ENCODE assay signal across 9 cellular contexts in the genomic region with DNA sequence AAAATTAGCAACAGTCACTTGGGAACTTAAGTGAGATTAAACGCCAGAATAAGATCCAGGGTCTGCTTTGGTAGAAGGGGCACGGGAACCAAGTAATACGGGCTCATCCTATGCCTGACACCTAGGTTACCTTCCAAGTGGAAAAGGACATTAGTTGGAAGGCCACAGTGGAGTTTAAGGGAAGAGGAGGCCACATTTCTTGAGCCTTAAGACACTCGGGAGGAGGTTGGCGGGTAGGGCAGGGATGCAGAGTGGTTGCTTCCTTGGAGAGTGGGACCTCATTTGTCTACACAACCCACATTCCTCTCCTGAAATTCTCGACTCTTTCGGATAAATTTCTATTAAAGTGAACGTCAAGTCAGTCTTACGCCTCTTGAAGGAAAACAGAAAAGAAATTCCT. TPM values are rescaled to one million over a fixed set of nuclear protein-coding genes. Genes with fewer than 3 reads are reported as not detected.
DNase-seq lines count a peak whose midpoint lies in the region; ATAC-seq and TF ChIP-seq lines count a peak whose summit lies in the region.
"Had no signal": no experiment of that assay in that cellular context is flagged by ENCODE, and none has a peak within 500 bp of the region (broad histone marks: within the 10 kb centered on the region; RNA-seq: fewer than 3 reads in every experiment).

No MANE protein-coding gene starts in this region.

- no peaks in the 10 kb centered on the region for H3K27me3 Mint-ChIP-seq in activated naive CD4-positive, alpha-beta T cell treated with anti-CD3 and anti-CD28 coated beads for 36 hours (ENCODE audit: low read depth)
- H3K27me3 Mint-ChIP-seq in type B pancreatic cell, result peaks cover 13% of the 10 kb centered on the region

- no peaks in the 10 kb centered on the region for H3K36me3 ChIP-seq in mucosa of descending colon (ENCODE audit: low read depth)

- no peaks in the 10 kb centered on the region for H3K4me1 ChIP-seq in mucosa of descending colon (ENCODE audit: low read depth)

- peaks cover 22% of the 10 kb centered on the region for H3K4me1 Mint-ChIP-seq in activated naive CD4-positive, alpha-beta T cell treated with anti-CD3 and anti-CD28 coated beads for 36 hours (ENCODE audit: low read depth)
- no peaks in the 10 kb centered on the region for H3K4me1 Mint-ChIP-seq in type B pancreatic cell (ENCODE audit: unreplicated experiment)

- peak overlapping the region; percentile 85 for H3K4me3 Mint-ChIP-seq in activated naive CD4-positive, alpha-beta T cell treated with anti-CD3 and anti-CD28 coated beads for 36 hours
- H3K4me3 Mint-ChIP-seq in type B pancreatic cell, result peak overlapping the region; percentile 87

- intact Hi-C loops in activated naive CD4-positive, alpha-beta T cell treated with anti-CD3 and anti-CD28 coated beads for 36 hours (cut with micrococcal nuclease), result loop anchor here (1.0 to 5.0 kb wide), 5 partner anchors 17 to 367 kb away; a partner anchor contains a TSS
- intact Hi-C loops in mucosa of descending colon (cut with DNase I, micrococcal nuclease), result no loop called here

- no peak overlapping the region for H3K27ac Mint-ChIP-seq in activated naive CD4-positive, alpha-beta T cell treated with anti-CD3 and anti-CD28 coated beads for 36 hours
- H3K27ac Mint-ChIP-seq in type B pancreatic cell, result peak overlapping the region; percentile 76

- H3K9me3 Mint-ChIP-seq in activated naive CD4-positive, alpha-beta T cell treated with anti-CD3 and anti-CD28 coated beads for 36 hours, result peaks cover 4% of the 10 kb centered on the region
- H3K9me3 Mint-ChIP-seq in type B pancreatic cell, result no peaks in the 10 kb centered on the region

- ATAC-seq in mucosa of descending colon, result peak; percentile 17

- DNase-seq in activated naive CD4-positive, alpha-beta T cell treated with anti-CD3 and anti-CD28 coated beads for 36 hours, result no peak
- DNase-seq in activated naive CD4-positive, alpha-beta T cell treated with Interleukin-2 at 50 U/mL for 16 hours, result no peak
- DNase-seq in cerebellum (ENCODE audit: low spot score), result peak; percentile 10
- no peak for DNase-seq in mucosa of descending colon
- DNase-seq in type B pancreatic cell (ENCODE audit: extremely low spot score, unreplicated experiment), result no peak
- DNase-seq in MV-4-11 (lab: John Stamatoyannopoulos, UW), result no peak
- DNase-seq in HPDE6-E6E7 (ENCODE audit: extremely low spot score), result no peak
- DNase-seq in COLO668 (lab: John Stamatoyannopoulos, UW; ENCODE audit: unreplicated experiment), result no peak

- TF ChIP-seq CTCF in mucosa of descending colon (IDR thresholded peaks at IDR 0.05) (no peak), type B pancreatic cell (conservative IDR thresholded peaks at IDR 0.05) (no peak)

- H3K36me3 Mint-ChIP-seq in activated naive CD4-positive, alpha-beta T cell treated with anti-CD3 and anti-CD28 coated beads for 36 hours (ENCODE audit: low read depth), result peaks cover 3% of the 10 kb centered on the region
- H3K36me3 Mint-ChIP-seq in type B pancreatic cell, result no peaks in the 10 kb centered on the region

- no peak overlapping the region for H3K4me3 ChIP-seq in mucosa of descending colon

- CTCF ChIA-PET in activated naive CD4-positive, alpha-beta T cell treated with anti-CD3 and anti-CD28 coated beads for 36 hours (lab: Charles Lee), result interaction anchor here (2.7 kb wide), 1 partner anchor 11 kb away, joined by 11 read pairs; no protein-coding TSS in a partner anchor

- H3K9me3 ChIP-seq in mucosa of descending colon, result peaks cover 4% of the 10 kb centered on the region

RNA-seq across cellular contexts. Expression of a gene that starts 0.5 kb away (rescaled TPM):
- under 1 TPM; 0.07 to 0.62 TPM for total RNA-seq in activated naive CD4-positive, alpha-beta T cell treated with anti-CD3 and anti-CD28 coated beads for 36 hours
- total RNA-seq in cerebellum, result 9.5 TPM
- total RNA-seq in mucosa of descending colon, result 1 to 10 TPM; 1.2 to 1.3 (median 1.3) TPM
- total RNA-seq in type B pancreatic cell (ENCODE audit: low replicate concordance), result 0.62 and 3.8 TPM in 2 replicates
- total RNA-seq: LHCN-M2 had no signal

RNA-seq across cellular contexts. Expression of a gene that starts 56.7 kb away (rescaled TPM):
- total RNA-seq in activated naive CD4-positive, alpha-beta T cell treated with anti-CD3 and anti-CD28 coated beads for 36 hours, result 10 to 100 TPM; 75.3 to 80.7 TPM
- total RNA-seq in cerebellum, result 68.2 TPM
- total RNA-seq in mucosa of descending colon, result 100 to 1,000 TPM; 130 to 202 (median 195) TPM
- 81.2 and 92.9 TPM in 2 replicates for total RNA-seq in type B pancreatic cell (ENCODE audit: low replicate concordance)
